In genomic region chr6:16409531-16410441, GRCh38 we compare ENCODE assay signal across 1 cellular context.
TF ChIP-seq lines count a peak whose summit lies in the region.

No MANE protein-coding gene starts in this region.

TF ChIP-seq in HCT116, 20 proteins besides CTCF, POLR2A, EP300 and RAD21 (continued from another document):
- TF ChIP-seq, protein P1, sequence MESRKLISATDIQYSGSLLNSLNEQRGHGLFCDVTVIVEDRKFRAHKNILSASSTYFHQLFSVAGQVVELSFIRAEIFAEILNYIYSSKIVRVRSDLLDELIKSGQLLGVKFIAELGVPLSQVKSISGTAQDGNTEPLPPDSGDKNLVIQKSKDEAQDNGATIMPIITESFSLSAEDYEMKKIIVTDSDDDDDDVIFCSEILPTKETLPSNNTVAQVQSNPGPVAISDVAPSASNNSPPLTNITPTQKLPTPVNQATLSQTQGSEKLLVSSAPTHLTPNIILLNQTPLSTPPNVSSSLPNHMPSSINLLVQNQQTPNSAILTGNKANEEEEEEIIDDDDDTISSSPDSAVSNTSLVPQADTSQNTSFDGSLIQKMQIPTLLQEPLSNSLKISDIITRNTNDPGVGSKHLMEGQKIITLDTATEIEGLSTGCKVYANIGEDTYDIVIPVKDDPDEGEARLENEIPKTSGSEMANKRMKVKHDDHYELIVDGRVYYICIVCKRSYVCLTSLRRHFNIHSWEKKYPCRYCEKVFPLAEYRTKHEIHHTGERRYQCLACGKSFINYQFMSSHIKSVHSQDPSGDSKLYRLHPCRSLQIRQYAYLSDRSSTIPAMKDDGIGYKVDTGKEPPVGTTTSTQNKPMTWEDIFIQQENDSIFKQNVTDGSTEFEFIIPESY (IDR thresholded peaks at IDR 0.05; ENCODE audit: extremely low read depth, insufficient replicate concordance, low read length), result no peak
- TF ChIP-seq EZH2phosphoT487 (IDR thresholded peaks at IDR 0.05; ENCODE audit: borderline replicate concordance) (no peak), TCF7L2 (IDR thresholded peaks at IDR 0.05; ENCODE audit: borderline replicate concordance, extremely low read depth, insufficient read depth, insufficient read length) (no peak), ZFX (IDR thresholded peaks at IDR 0.05) (no peak), SIN3A (IDR thresholded peaks at IDR 0.05; ENCODE audit: low read depth) (no peak), SP1 (IDR thresholded peaks at IDR 0.05; ENCODE audit: low read depth) (no peak)
